In genomic region chr6:170175644-170176620, GRCh38 we compare ENCODE assay signal across 16 cellular contexts.
DNase-seq lines count a peak whose midpoint lies in the region; ATAC-seq lines count a peak whose summit lies in the region.
"Had no signal": no experiment of that assay in that cellular context is flagged by ENCODE, and none has a peak within 500 bp of the region (broad histone marks: within the 10 kb centered on the region; RNA-seq: fewer than 3 reads in every experiment).

No MANE protein-coding gene starts in this region.

- DNase-seq in Right ventricle myocardium inferior (ENCODE audit: missing footprints) (peak; percentile 48), left cardiac atrium (no peak), SJCRH30 (peak; percentile 35 to 43), mesenteric fat pad (ENCODE audit: low spot score) (peak; percentile 65), COR-L47 (lab: John Stamatoyannopoulos, UW) (no peak), SKM-1 (lab: John Stamatoyannopoulos, UW; ENCODE audit: unreplicated experiment) (no peak)
- peak in 1 of 2 donors; percentile 3 for DNase-seq in stimulated activated effector memory CD8-positive, alpha-beta T cell treated with anti-CD3 and anti-CD28 coated beads, Interleukin-12 subunit alpha, Interleukin-12 subunit beta, amount 100 ng/mL, for 72 hours (ENCODE audit: low spot score in 2 of 2)
- DNase-seq: activated CD4-positive, alpha-beta T cell treated with anti-CD3 and anti-CD28 coated beads, Interleukin-2, amount 50 U/mL, for 48 hours; activated naive CD4-positive, alpha-beta T cell treated with Interleukin-2 at 50 U/mL for 16 hours; effector memory CD8-positive, alpha-beta T cell; stimulated activated CD4-positive, alpha-beta T cell treated with anti-CD3 and anti-CD28 coated beads, Interleukin-1b, Interleukin-23, amount 100 ng/mL, for 48 hours; transverse colon had no signal

- H3K4me3 Mint-ChIP-seq in stimulated activated effector memory CD8-positive, alpha-beta T cell treated with anti-CD3 and anti-CD28 coated beads, Interleukin-12 subunit alpha, Interleukin-12 subunit beta, amount 100 ng/mL, for 72 hours, result no peak overlapping the region
- H3K4me3 Mint-ChIP-seq: B cell; effector memory CD8-positive, alpha-beta T cell; mesothelial cell of epicardium had no signal

- H3K27me3 ChIP-seq in SJCRH30, result no peaks in the 10 kb centered on the region; the same call in 1 of the 2 replicates
- H3K27me3 ChIP-seq: transverse colon had no signal

- H3K36me3 ChIP-seq in SJCRH30, result no peaks in the 10 kb centered on the region
- H3K36me3 ChIP-seq: transverse colon had no signal

- H3K27ac Mint-ChIP-seq in stimulated activated effector memory CD8-positive, alpha-beta T cell treated with anti-CD3 and anti-CD28 coated beads, Interleukin-12 subunit alpha, Interleukin-12 subunit beta, amount 100 ng/mL, for 72 hours, result peak overlapping the region; percentile 94
- H3K27ac Mint-ChIP-seq: B cell had no signal

- H3K27ac ChIP-seq in SJCRH30, result peak overlapping the region; percentile 58
- H3K27ac ChIP-seq: HL-60 had no signal

- intact Hi-C loops in Right ventricle myocardium inferior (cut with DNase I) (no loop called here), left cardiac atrium (cut with DNase I) (no loop called here)

- H3K36me3 Mint-ChIP-seq in stimulated activated effector memory CD8-positive, alpha-beta T cell treated with anti-CD3 and anti-CD28 coated beads, Interleukin-12 subunit alpha, Interleukin-12 subunit beta, amount 100 ng/mL, for 72 hours, result peaks cover 21% of the 10 kb centered on the region
- H3K36me3 Mint-ChIP-seq: mesothelial cell of epicardium had no signal

- peaks cover 6% of the 10 kb centered on the region for H3K4me1 Mint-ChIP-seq in stimulated activated effector memory CD8-positive, alpha-beta T cell treated with anti-CD3 and anti-CD28 coated beads, Interleukin-12 subunit alpha, Interleukin-12 subunit beta, amount 100 ng/mL, for 72 hours
- H3K4me1 Mint-ChIP-seq: B cell, mesothelial cell of epicardium had no signal

- peak overlapping the region; percentile 52 for H3K4me3 ChIP-seq in SJCRH30
- H3K4me3 ChIP-seq: transverse colon had no signal

- no peaks in the 10 kb centered on the region for H3K9me3 Mint-ChIP-seq in stimulated activated effector memory CD8-positive, alpha-beta T cell treated with anti-CD3 and anti-CD28 coated beads, Interleukin-12 subunit alpha, Interleukin-12 subunit beta, amount 100 ng/mL, for 72 hours

- no peaks in the 10 kb centered on the region for H3K9me3 ChIP-seq in SJCRH30 (replicated peaks)
- H3K9me3 ChIP-seq: transverse colon had no signal

- no peaks in the 10 kb centered on the region for H3K4me1 ChIP-seq in SJCRH30

- ATAC-seq in Right ventricle myocardium inferior (no peak), left cardiac atrium (no peak), GM18520 (IDR thresholded peaks at IDR 0.05; ENCODE audit: unreplicated experiment) (no peak)
- ATAC-seq in stimulated activated effector memory CD8-positive, alpha-beta T cell treated with anti-CD3 and anti-CD28 coated beads, Interleukin-12 subunit alpha, Interleukin-12 subunit beta, amount 100 ng/mL, for 72 hours, result no peak
- ATAC-seq: effector memory CD8-positive, alpha-beta T cell had no signal

Comparison
In these comparisons a context has a peak if more than half of its experiments do, and no peak if none do; other contexts are left out.
1. DNase-seq: peak in Right ventricle myocardium inferior (single experiment), SJCRH30 (2 of 2) and mesenteric fat pad (single experiment); none in left cardiac atrium (single experiment), COR-L47 (single experiment) and SKM-1 (single experiment).